25 cellular contexts compared by ENCODE assay signal in the genomic region with DNA sequence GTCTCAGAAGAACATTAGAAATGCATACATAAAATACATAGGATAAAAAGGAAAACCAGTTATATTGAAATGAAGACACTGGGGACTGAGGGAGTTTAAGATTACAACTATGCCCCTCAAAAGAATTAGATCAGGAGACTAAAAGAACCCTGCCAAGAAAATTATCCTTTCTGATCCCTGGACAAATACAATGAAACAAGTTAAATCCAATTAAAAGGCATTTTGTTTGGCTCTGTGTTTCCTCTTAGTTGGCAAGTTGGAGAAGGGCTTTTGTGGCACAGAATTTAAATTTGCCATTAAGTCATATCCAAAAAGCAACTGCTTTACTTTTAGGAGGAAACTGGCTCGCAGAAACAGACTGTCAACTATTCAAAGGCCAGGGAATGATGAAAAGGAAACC. TPM values are rescaled to one million over a fixed set of nuclear protein-coding genes. Genes with fewer than 3 reads are reported as not detected.
DNase-seq lines count a peak whose midpoint lies in the region; ATAC-seq, FAIRE-seq and TF ChIP-seq lines count a peak whose summit lies in the region.
"Had no signal": no experiment of that assay in that cellular context is flagged by ENCODE, and none has a peak within 500 bp of the region (broad histone marks: within the 10 kb centered on the region; RNA-seq: fewer than 3 reads in every experiment).

No MANE protein-coding gene starts in this region.

- H3K79me2 ChIP-seq in GM12878 (ENCODE audit: control insufficient read depth, insufficient read depth, low read length) (peaks cover 65% of the 10 kb centered on the region), OCI-LY7 (ENCODE audit: insufficient read depth, low read depth, low read length) (no peaks in the 10 kb centered on the region)

- H3K9me3 ChIP-seq in A673 (ENCODE audit: low read depth, low read length, poor library complexity, severe bottlenecking) (no peaks in the 10 kb centered on the region), GM12878 (replicated peaks; ENCODE audit: control insufficient read depth, insufficient read depth, low read length) (no peaks in the 10 kb centered on the region), OCI-LY7 (ENCODE audit: low read length) (no peaks in the 10 kb centered on the region)
- H3K9me3 ChIP-seq: Peyer's patch had no signal

- peak overlapping the region; percentile 82 for H3K27ac Mint-ChIP-seq in activated CD4-positive, alpha-beta T cell treated with anti-CD3 and anti-CD28 coated beads for 36 hours

- 52% methylated on average over 1 of the region's 1 CpG for WGBS in GM12878 (ENCODE audit: insufficient coverage, insufficient replicate concordance, low lambda C conversion rate, missing lambda C conversion rate)

- no peak for TF ChIP-seq POLR2A in GM12878 (IDR thresholded peaks at IDR 0.05; ENCODE audit: low read depth, low read length)

- intact Hi-C loops in activated CD4-positive, alpha-beta T cell treated with anti-CD3 and anti-CD28 coated beads for 36 hours (cut with DNase I, micrococcal nuclease): no loop called here
- intact Hi-C loops in A673 (cut with micrococcal nuclease; ENCODE audit: unreplicated experiment) (no loop called here), GM12878 (cut with micrococcal nuclease; ENCODE audit: unreplicated experiment) (loop anchor here (5.0 to 10.0 kb wide), 4 partner anchors 35 to 1268 kb away; a partner anchor contains a TSS), OCI-LY7 (cut with micrococcal nuclease; ENCODE audit: unreplicated experiment) (no loop called here)

- BruUV-seq in A673 (replicated peaks; lab: Mats Ljungman, UMichigan) (no TSS peak), GM12878 (replicated peaks; lab: Mats Ljungman, UMichigan) (no TSS peak), OCI-LY7 (replicated peaks; lab: Mats Ljungman, UMichigan) (no TSS peak)

- H2AFZ ChIP-seq in GM12878 (ENCODE audit: control insufficient read depth, low read depth, low read length) (no peak overlapping the region), OCI-LY7 (ENCODE audit: low read length) (no peak overlapping the region)

- no peak for FAIRE-seq in GM12878 (lab: Jason Lieb, UNC)

- no peak for TF ChIP-seq RAD21 in GM12878 (IDR thresholded peaks at IDR 0.05; ENCODE audit: insufficient read depth, low read depth, low read length)

- H3K27me3 Mint-ChIP-seq in activated CD4-positive, alpha-beta T cell treated with anti-CD3 and anti-CD28 coated beads for 36 hours: no peaks in the 10 kb centered on the region
- H3K27me3 Mint-ChIP-seq: CD8-positive, alpha-beta memory T cell had no signal

- H3K9ac ChIP-seq in GM12878 (ENCODE audit: control insufficient read depth, insufficient read depth, low read length): peak overlapping the region; percentile 66

- H3K9me3 Mint-ChIP-seq in activated CD4-positive, alpha-beta T cell treated with anti-CD3 and anti-CD28 coated beads for 36 hours (ENCODE audit: low read depth): no peaks in the 10 kb centered on the region
- H3K9me3 Mint-ChIP-seq: CD8-positive, alpha-beta memory T cell had no signal

- H3K9me2 ChIP-seq in OCI-LY7 (ENCODE audit: insufficient read depth, low read length): no peaks in the 10 kb centered on the region

- no peak for DNase-seq in activated CD4-positive, alpha-beta T cell treated with anti-CD3 and anti-CD28 coated beads for 36 hours
- DNase-seq in activated CD4-positive, alpha-beta T cell treated with anti-CD3 and anti-CD28 coated beads, Interleukin-2, amount 50 U/mL, for 48 hours: no peak
- DNase-seq in A673 (ENCODE audit: low spot score): peak; percentile 81
- DNase-seq in NCI-H82 (lab: John Stamatoyannopoulos, UW): peak; percentile 72
- no peak for DNase-seq in GM12878 (ENCODE audit: low read depth, low spot score)
- DNase-seq in OCI-LY7 (ENCODE audit: low spot score): no peak
- DNase-seq: 8988T; AML-193; Calu3; CD8-positive, alpha-beta memory T cell; DMS153; KBM-7; NCI-H1092; NCI-H1436; NCI-H187 treated with DMSO at 0.1 percent for 48 hours; NCI-H2107; NK-92 treated with Interleukin-12 subunit alpha and Interleukin-12 subunit beta, amount 100 ng/mL, for 24 hours; Peyer's patch had no signal

- H3K4me1 Mint-ChIP-seq in activated CD4-positive, alpha-beta T cell treated with anti-CD3 and anti-CD28 coated beads for 36 hours: peaks cover 95% of the 10 kb centered on the region

- ATAC-seq in activated CD4-positive, alpha-beta T cell treated with anti-CD3 and anti-CD28 coated beads for 36 hours: no peak
- ATAC-seq in GM12878 (no peak), GM21515 (IDR thresholded peaks at IDR 0.05; ENCODE audit: unreplicated experiment) (no peak), HG03139 (IDR thresholded peaks at IDR 0.05; ENCODE audit: unreplicated experiment) (no peak)

- H3K27ac ChIP-seq in A673 (ENCODE audit: low read depth, low read length, poor library complexity, severe bottlenecking) (no peak overlapping the region), GM12878 (ENCODE audit: control insufficient read depth, insufficient read depth) (peak overlapping the region; percentile 83), OCI-LY7 (ENCODE audit: low read depth, low read length, poor library complexity, severe bottlenecking) (no peak overlapping the region)
- H3K27ac ChIP-seq: C4-2B, Peyer's patch had no signal

- RAD21 ChIA-PET in GM12878 (lab: Charles Lee; ENCODE audit: unreplicated experiment): interaction anchor here (0.8 to 3.5 kb wide), 7 partner anchors 9 to 183 kb away, joined by 3 to 22 read pairs (median 4); no protein-coding TSS in a partner anchor

- in situ Hi-C loops in GM12878 (cut with MboI): no loop called here

- H3K36me3 ChIP-seq in A673 (ENCODE audit: insufficient read depth, low read length, poor library complexity, severe bottlenecking) (no peaks in the 10 kb centered on the region), GM12878 (ENCODE audit: control insufficient read depth in 2 of 2, insufficient read depth in 2 of 2, low read length in 1 of 2) (peaks cover 0 to 9% of the 10 kb centered on the region in 2 experiments; a peak in 2 of 4 replicates), OCI-LY7 (ENCODE audit: insufficient read depth, low read length) (no peaks in the 10 kb centered on the region)
- H3K36me3 ChIP-seq: Peyer's patch had no signal

- H3K4me1 ChIP-seq in A673 (ENCODE audit: insufficient read depth, low read length, poor library complexity, severe bottlenecking): peaks cover 17% of the 10 kb centered on the region
- H3K4me1 ChIP-seq in GM12878 (ENCODE audit: control insufficient read depth, insufficient read depth, low read length): peaks cover 79% of the 10 kb centered on the region
- H3K4me1 ChIP-seq in OCI-LY7 (ENCODE audit: insufficient read depth, low read length, poor library complexity, severe bottlenecking): no peaks in the 10 kb centered on the region
- H3K4me1 ChIP-seq: Peyer's patch had no signal

- peaks cover 70% of the 10 kb centered on the region for H3K36me3 Mint-ChIP-seq in activated CD4-positive, alpha-beta T cell treated with anti-CD3 and anti-CD28 coated beads for 36 hours (ENCODE audit: low read depth)

- CTCF ChIA-PET in activated CD4-positive, alpha-beta T cell treated with anti-CD3 and anti-CD28 coated beads for 36 hours (lab: Charles Lee): interaction anchor here (0.6 to 2.1 kb wide), 4 partner anchors 8 to 1998 kb away, joined by 3 to 6 read pairs (median 4); no protein-coding TSS in a partner anchor
- CTCF ChIA-PET in A673 (lab: Charles Lee): no interaction called here
- CTCF ChIA-PET in GM12878 (lab: Yijun Ruan, JAX): interaction anchor here (1.1 to 22.7 kb wide), 5 partner anchors 8 to 43 kb away, joined by 3 to 335 read pairs (median 18); no protein-coding TSS in a partner anchor
- CTCF ChIA-PET in OCI-LY7 (lab: Charles Lee; ENCODE audit: unreplicated experiment): no interaction called here

- POLR2A ChIA-PET in activated CD4-positive, alpha-beta T cell treated with anti-CD3 and anti-CD28 coated beads for 36 hours (lab: Charles Lee): interaction anchor here (0.6 kb wide), 1 partner anchor 12 kb away, joined by 4 read pairs; no protein-coding TSS in a partner anchor
- POLR2A ChIA-PET in A673 (lab: Charles Lee; ENCODE audit: low non-redundant PET): no interaction called here
- POLR2A ChIA-PET in GM12878 (lab: Charles Lee): interaction anchor here (1.0 to 46.2 kb wide), 3 partner anchors 3 to 21 kb away, joined by 5 to 840 read pairs (median 840); a partner anchor contains a TSS
- POLR2A ChIA-PET in OCI-LY7 (lab: Charles Lee): no interaction called here

- SMC1A ChIA-PET in GM12878 (lab: Charles Lee; ENCODE audit: uncharacterized antibody, unreplicated experiment): interaction anchor here (1.3 to 51.7 kb wide), 4 partner anchors 5 to 70 kb away, joined by 3 to 1536 read pairs (median 771); a partner anchor contains a TSS

- H3K4me2 ChIP-seq in GM12878 (ENCODE audit: control insufficient read depth, insufficient read depth): peak overlapping the region; percentile 90
- H3K4me2 ChIP-seq in OCI-LY7 (ENCODE audit: low read length): no peak overlapping the region

- peaks cover 14% of the 10 kb centered on the region for H3K27me3 ChIP-seq in A673 (replicated peaks; ENCODE audit: insufficient read depth, low read depth, low read length, poor library complexity)
- H3K27me3 ChIP-seq in GM12878 (replicated peaks in 1 of 2; ENCODE audit: control insufficient read depth in 2 of 2, insufficient read depth in 2 of 2, low read length in 1 of 2): no peaks in the 10 kb centered on the region
- H3K27me3 ChIP-seq: Peyer's patch had no signal

- no peak for TF ChIP-seq EP300 in GM12878 (IDR thresholded peaks at IDR 0.05; ENCODE audit: borderline replicate concordance in 1 of 2, control insufficient read depth in 1 of 2, low read depth in 2 of 2, low read length in 2 of 2)

- H4K20me1 ChIP-seq in GM12878 (ENCODE audit: control insufficient read depth, insufficient read depth) (no peaks in the 10 kb centered on the region), OCI-LY7 (ENCODE audit: insufficient read depth, low read length) (no peaks in the 10 kb centered on the region)

- H3K4me3 ChIP-seq in A673 (ENCODE audit: low read depth, low read length, poor library complexity, severe bottlenecking) (no peak overlapping the region), GM12878 (peak overlapping the region; percentile 6; the same call in 1 of the 2 replicates), OCI-LY7 (ENCODE audit: low read depth, low read length, poor library complexity, severe bottlenecking) (no peak overlapping the region)
- H3K4me3 ChIP-seq: Peyer's patch had no signal

- peak overlapping the region; percentile 19 for H3K4me3 Mint-ChIP-seq in activated CD4-positive, alpha-beta T cell treated with anti-CD3 and anti-CD28 coated beads for 36 hours
- H3K4me3 Mint-ChIP-seq: CD8-positive, alpha-beta memory T cell had no signal

- TF ChIP-seq CTCF in A673 (conservative IDR thresholded peaks at IDR 0.05; ENCODE audit: low read depth, low read length): no peak
- no peak for TF ChIP-seq CTCF in GM12878 (IDR thresholded peaks at IDR 0.05 in 2 of 3, conservative IDR thresholded peaks at IDR 0.05 in 1 of 3; ENCODE audit: control insufficient read depth in 2 of 3, extremely low read depth in 1 of 3, insufficient read depth in 1 of 3, low read depth in 3 of 3, low read length in 3 of 3)
- no peak for TF ChIP-seq CTCF in OCI-LY7 (conservative IDR thresholded peaks at IDR 0.05; ENCODE audit: low read length)

RNA-seq across cellular contexts. Expression of a gene that starts 7.5 kb away (rescaled TPM):
- 10 to 100 TPM; 49.7 to 65.5 TPM for total RNA-seq in activated CD4-positive, alpha-beta T cell treated with anti-CD3 and anti-CD28 coated beads for 36 hours
- 0.11 TPM in 1 of 2 replicates, not detected in the other for total RNA-seq in A673 (2021)
- total RNA-seq in GM12878 (2013; cell fraction: nucleolus; rRNA removed): 524 and 549 TPM in 2 replicates
- total RNA-seq in GM12878 (2014; rRNA removed): 89.9 and 105 TPM in 2 replicates
- 91.0 and 96.4 TPM in 2 replicates for total RNA-seq in GM12878 (2014; rRNA removed; fragmentation: Illumina TruSeq; extraction: Trizol)
- total RNA-seq in GM12878 (2021): 61.1 and 65.2 TPM in 2 replicates
- polyA plus RNA-seq in GM12878 (2011; ENCODE audit: low read depth): 29.9 TPM
- 112 and 124 TPM in 2 replicates for polyA plus RNA-seq in GM12878 (2011; rRNA removed)
- 69.4 and 74.5 TPM in 2 replicates for polyA plus RNA-seq in GM12878 (2011; cell fraction: cytosol; rRNA removed)
- polyA plus RNA-seq in GM12878 (2011; cell fraction: nucleus; rRNA removed): 69.0 and 84.1 TPM in 2 replicates
- polyA plus RNA-seq in GM12878 (2012): 35.4 and 61.7 TPM in 2 replicates
- 87.3 and 115 TPM in 2 replicates for polyA plus RNA-seq in GM12878 (2014; fragmentation: Illumina TruSeq; extraction: Trizol)
- 10 to 100 TPM; 17.6 to 17.8 TPM for polyA plus RNA-seq in GM12878 (2014; fragmentation: Nextera tagmentation; extraction: Ambion mirVana)
- polyA plus RNA-seq in GM12878 (2014; rRNA removed): 52.2 and 64.8 TPM in 2 replicates
- 10 to 100 TPM; 48.7 to 55.4 TPM for polyA plus RNA-seq in GM12878 (2016; fragmentation: Nextera tagmentation; extraction: Ambion mirVana)
- polyA minus RNA-seq in GM12878 (2011; rRNA and poly(A)+ RNA removed): 155 and 171 TPM in 2 replicates
- 26.6 and 28.9 TPM in 2 replicates for polyA minus RNA-seq in GM12878 (2011; cell fraction: cytosol; rRNA and poly(A)+ RNA removed)
- 178 and 224 TPM in 2 replicates for polyA minus RNA-seq in GM12878 (2011; cell fraction: nucleus; rRNA and poly(A)+ RNA removed)
- total RNA-seq in OCI-LY7 (2014; rRNA removed; shearing (Covaris generic)): not detected in 2 replicates
- total RNA-seq in OCI-LY7 (2022): not detected in 2 replicates
- total RNA-seq: G401, H4, NCI-H460 had no signal
- polyA plus RNA-seq: AG04450 had no signal

Comparison
In these comparisons a context has a peak if more than half of its experiments do, and no peak if none do; other contexts are left out.
1. DNase-seq: peak in A673 (single experiment) and NCI-H82 (single experiment); none in activated CD4-positive, alpha-beta T cell treated with anti-CD3 and anti-CD28 coated beads for 36 hours (single experiment), activated CD4-positive, alpha-beta T cell treated with anti-CD3 and anti-CD28 coated beads, Interleukin-2, amount 50 U/mL, for 48 hours (0 of 2), GM12878 (single experiment) and OCI-LY7 (single experiment).
2. RNA of a gene that starts 7.5 kb away (total RNA-seq): 61.1 to 549 TPM in GM12878 and 49.7 to 65.5 TPM in activated CD4-positive, alpha-beta T cell treated with anti-CD3 and anti-CD28 coated beads for 36 hours; 0.11 TPM in A673 and not detected in OCI-LY7; every median in the first group is over 10 times any median in the second.
3. CTCF ChIA-PET loops: an anchor here in activated CD4-positive, alpha-beta T cell treated with anti-CD3 and anti-CD28 coated beads for 36 hours (0.6 to 2.1 kb wide) and GM12878 (1.1 to 22.7 kb wide); none called in A673 and OCI-LY7.
4. POLR2A ChIA-PET loops: an anchor here in activated CD4-positive, alpha-beta T cell treated with anti-CD3 and anti-CD28 coated beads for 36 hours (0.6 kb wide) and GM12878 (1.0 to 46.2 kb wide); none called in A673 and OCI-LY7.